8 cellular contexts compared by ENCODE assay signal in genomic region chr3:128170866-128171516, GRCh38. TPM values are rescaled to one million over a fixed set of nuclear protein-coding genes. Genes with fewer than 3 reads are reported as not detected.
DNase-seq lines count a peak whose midpoint lies in the region; ATAC-seq, FAIRE-seq and TF ChIP-seq lines count a peak whose summit lies in the region.

No MANE protein-coding gene starts in this region.

- H3K36me3 ChIP-seq in liver (ENCODE audit: control insufficient read depth in 4 of 4, insufficient read depth in 3 of 4, low read depth in 1 of 4, low read length in 3 of 4) (no peaks in the 10 kb centered on the region), uterus (no peaks in the 10 kb centered on the region)

- no peaks in the 10 kb centered on the region for H3K27me3 Mint-ChIP-seq in CD4-positive, alpha-beta T cell
- no peaks in the 10 kb centered on the region for H3K27me3 Mint-ChIP-seq in activated CD4-positive, alpha-beta T cell treated with anti-CD3 and anti-CD28 coated beads, Interleukin-2, amount 10 ng/mL, durations not matched to agents 7 days and 5 days

- no peak overlapping the region for H3K4me3 Mint-ChIP-seq in CD4-positive, alpha-beta T cell
- no peak overlapping the region for H3K4me3 Mint-ChIP-seq in activated CD4-positive, alpha-beta T cell treated with anti-CD3 and anti-CD28 coated beads, Interleukin-2, amount 10 ng/mL, durations not matched to agents 7 days and 5 days

- H3K4me1 Mint-ChIP-seq in CD4-positive, alpha-beta T cell (ENCODE audit: low read depth) = peaks cover 42% of the 10 kb centered on the region
- peaks cover 9% of the 10 kb centered on the region for H3K4me1 Mint-ChIP-seq in activated CD4-positive, alpha-beta T cell treated with anti-CD3 and anti-CD28 coated beads, Interleukin-2, amount 10 ng/mL, durations not matched to agents 7 days and 5 days

- peaks cover 7 to 45% (median 36%) of the 10 kb centered on the region in 4 donors for H3K4me1 ChIP-seq in liver (ENCODE audit: control insufficient read depth in 4 of 4, insufficient read depth in 4 of 4, low read length in 3 of 4)
- H3K4me1 ChIP-seq in uterus = peaks cover 4 to 21% of the 10 kb centered on the region in 2 donors

- DNase-seq in CD4-positive, alpha-beta T cell = no peak
- DNase-seq in HTR-8/SVneo (ENCODE audit: insufficient read length, low spot score) (peak; percentile 79), OCI-M1 (lab: John Stamatoyannopoulos, UW) (peak; percentile 93), dedifferentiated amniotic fluid mesenchymal stem cell (ENCODE audit: extremely low spot score) (peak; percentile 81), uterus (peak; percentile 73 to 78)
- DNase-seq in stimulated activated CD4-positive, alpha-beta T cell treated with anti-CD3 and anti-CD28 coated beads, Interleukin-12 subunit alpha, Interleukin-12 subunit beta, amount 100 ng/mL, for 4 hours = no peak
- DNase-seq in activated CD4-positive, alpha-beta T cell treated with anti-CD3 and anti-CD28 coated beads, Interleukin-2, amount 10 ng/mL, durations not matched to agents 7 days and 5 days = no peak

- WGBS in liver = 13% methylated on average over 5 of the region's 5 CpGs

- H3K9me3 Mint-ChIP-seq in CD4-positive, alpha-beta T cell = no peaks in the 10 kb centered on the region
- no peaks in the 10 kb centered on the region for H3K9me3 Mint-ChIP-seq in activated CD4-positive, alpha-beta T cell treated with anti-CD3 and anti-CD28 coated beads, Interleukin-2, amount 10 ng/mL, durations not matched to agents 7 days and 5 days

- POLR2A ChIA-PET in CD4-positive, alpha-beta T cell (lab: Charles Lee) = no interaction called here
- POLR2A ChIA-PET in activated CD4-positive, alpha-beta T cell treated with anti-CD3 and anti-CD28 coated beads, Interleukin-2, amount 10 ng/mL, durations not matched to agents 7 days and 5 days (lab: Charles Lee) = no interaction called here

- no peak overlapping the region for H3K27ac Mint-ChIP-seq in CD4-positive, alpha-beta T cell
- no peak overlapping the region for H3K27ac Mint-ChIP-seq in activated CD4-positive, alpha-beta T cell treated with anti-CD3 and anti-CD28 coated beads, Interleukin-2, amount 10 ng/mL, durations not matched to agents 7 days and 5 days

- CTCF ChIA-PET in CD4-positive, alpha-beta T cell (lab: Charles Lee) = no interaction called here
- CTCF ChIA-PET in activated CD4-positive, alpha-beta T cell treated with anti-CD3 and anti-CD28 coated beads, Interleukin-2, amount 10 ng/mL, durations not matched to agents 7 days and 5 days (lab: Charles Lee) = no interaction called here

- intact Hi-C loops in CD4-positive, alpha-beta T cell (cut with DNase I, micrococcal nuclease) = loop anchor here (5.0 to 10.0 kb wide), 2 partner anchors 151 to 324 kb away; partner anchors contain the start of gene GATA2 (in 1 of the 2)
- intact Hi-C loops in uterus (cut with DNase I; ENCODE audit: low total_unique reads) = loop anchor here (5.0 kb wide), 1 partner anchor 326 kb away; no protein-coding TSS in a partner anchor

- no peak overlapping the region for H3K27ac ChIP-seq in CD4-positive, alpha-beta T cell (ENCODE audit: low read depth, low read length)
- H3K27ac ChIP-seq in liver (ENCODE audit: low read depth in 1 of 2, low read length in 2 of 2) (no peak overlapping the region), uterus (peak overlapping the region in 1 of 2 donors; percentile 21)

- peaks cover 7% of the 10 kb centered on the region for H3K36me3 Mint-ChIP-seq in CD4-positive, alpha-beta T cell (ENCODE audit: low read depth)
- H3K36me3 Mint-ChIP-seq in activated CD4-positive, alpha-beta T cell treated with anti-CD3 and anti-CD28 coated beads, Interleukin-2, amount 10 ng/mL, durations not matched to agents 7 days and 5 days (ENCODE audit: low read depth) = no peaks in the 10 kb centered on the region

- no peak overlapping the region for H3K4me3 ChIP-seq in liver (ENCODE audit: low read depth in 1 of 3, low read length in 3 of 3)
- H3K4me3 ChIP-seq in uterus = no peak overlapping the region

- peak; percentile 97 to 98 for TF ChIP-seq RAD21 in liver (IDR thresholded peaks at IDR 0.05)

- no peak for TF ChIP-seq POLR2A in uterus (IDR thresholded peaks at IDR 0.05)

- TF ChIP-seq CTCF in CD4-positive, alpha-beta T cell (IDR thresholded peaks at IDR 0.05) = peak; percentile 24
- TF ChIP-seq CTCF in liver (IDR thresholded peaks at IDR 0.05; ENCODE audit: low read depth, low read length, missing input control) (peak; percentile 94), uterus (IDR thresholded peaks at IDR 0.05) (peak; percentile 79 to 94 (median 87))

- no peaks in the 10 kb centered on the region for H3K9me3 ChIP-seq in CD4-positive, alpha-beta T cell (ENCODE audit: control insufficient read depth, low read length)
- H3K9me3 ChIP-seq in liver (ENCODE audit: control insufficient read depth in 4 of 4, low read length in 3 of 4) (no peaks in the 10 kb centered on the region), uterus (no peaks in the 10 kb centered on the region)

- no peak for ATAC-seq in CD4-positive, alpha-beta T cell (ENCODE audit: poor library complexity)

- peak; percentile 86 for FAIRE-seq in HTR-8/SVneo (lab: Jason Lieb, UNC)

- H3K27me3 ChIP-seq in CD4-positive, alpha-beta T cell (ENCODE audit: control insufficient read depth, insufficient read depth, low read length) = no peaks in the 10 kb centered on the region
- no peaks in the 10 kb centered on the region for H3K27me3 ChIP-seq in liver (ENCODE audit: control insufficient read depth in 4 of 4, insufficient read depth in 4 of 4, low read length in 3 of 4)
- no peaks in the 10 kb centered on the region for H3K27me3 ChIP-seq in uterus

- H3K9ac ChIP-seq in liver (ENCODE audit: low read depth in 1 of 2, low read length in 2 of 2) = no peak overlapping the region

TF ChIP-seq in liver, 16 proteins besides CTCF, POLR2A, EP300 and RAD21 (continues in another document):
- TF ChIP-seq FOXA2 (IDR thresholded peaks at IDR 0.05) (no peak), YY1 (IDR thresholded peaks at IDR 0.05) (peak; percentile 37), EGR1 (IDR thresholded peaks at IDR 0.05; ENCODE audit: low read depth in 2 of 2) (no peak), TAF1 (conservative IDR thresholded peaks at IDR 0.05) (no peak), HNF4A (conservative IDR thresholded peaks at IDR 0.05) (peak; percentile 54 to 77), GABPA (IDR thresholded peaks at IDR 0.05 in 1 of 2, conservative IDR thresholded peaks at IDR 0.05 in 1 of 2) (no peak), HNF4G (IDR thresholded peaks at IDR 0.05) (peak; percentile 30), SP1 (IDR thresholded peaks at IDR 0.05) (peak; percentile 27), FOXA1 (IDR thresholded peaks at IDR 0.05) (no peak), JUND (IDR thresholded peaks at IDR 0.05) (no peak), ZBTB33 (IDR thresholded peaks at IDR 0.05) (no peak), ATF3 (IDR thresholded peaks at IDR 0.05) (no peak), NR2F2 (IDR thresholded peaks at IDR 0.05) (peak; percentile 92), RXRA (IDR thresholded peaks at IDR 0.05) (peak; percentile 67 to 83)
- TF ChIP-seq, protein P1, sequence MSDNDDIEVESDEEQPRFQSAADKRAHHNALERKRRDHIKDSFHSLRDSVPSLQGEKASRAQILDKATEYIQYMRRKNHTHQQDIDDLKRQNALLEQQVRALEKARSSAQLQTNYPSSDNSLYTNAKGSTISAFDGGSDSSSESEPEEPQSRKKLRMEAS (IDR thresholded peaks at IDR 0.05) = no peak

RNA-seq across cellular contexts. Expression of gene EEFSEC, which starts 17.7 kb away (rescaled TPM):
- total RNA-seq in CD4-positive, alpha-beta T cell = 10 to 100 TPM; 13.1 to 13.9 TPM
- total RNA-seq in liver (10 to 100 TPM in 1 of 2 donors, 1 to 10 TPM in 1; 8.4 to 11.6 TPM), uterus (10 to 100 TPM in 2 of 4 donors, 1 to 10 TPM in 2; 2.9 to 20.0 (median 12.5) TPM)
- 10 to 100 TPM in 1 of 2 donors, 1 to 10 TPM in 1; 9.7 to 13.1 TPM for polyA plus RNA-seq in liver
- total RNA-seq in activated CD4-positive, alpha-beta T cell treated with anti-CD3 and anti-CD28 coated beads, Interleukin-2, amount 10 ng/mL, durations not matched to agents 7 days and 5 days = 10 to 100 TPM; 16.6 to 17.1 TPM

RNA-seq across cellular contexts. Expression of gene RUVBL1, which starts 47.4 kb away (rescaled TPM):
- total RNA-seq in CD4-positive, alpha-beta T cell = 1 to 10 TPM; 5.6 to 7.7 TPM
- total RNA-seq in liver = 10 to 100 TPM; 13.9 to 23.1 TPM
- polyA plus RNA-seq in liver = 10 to 100 TPM; 13.3 to 13.9 TPM
- total RNA-seq in uterus = 10 to 100 TPM in 3 of 4 donors, 1 to 10 TPM in 1; 9.7 to 38.4 (median 16.6) TPM
- total RNA-seq in activated CD4-positive, alpha-beta T cell treated with anti-CD3 and anti-CD28 coated beads, Interleukin-2, amount 10 ng/mL, durations not matched to agents 7 days and 5 days = 10 to 100 TPM; 58.3 to 58.7 TPM

Comparison
In these comparisons a context has a peak if more than half of its experiments do, and no peak if none do; other contexts are left out.
1. DNase-seq: peak in HTR-8/SVneo (single experiment), OCI-M1 (single experiment), dedifferentiated amniotic fluid mesenchymal stem cell (single experiment) and uterus (2 of 2); none in CD4-positive, alpha-beta T cell (0 of 10), stimulated activated CD4-positive, alpha-beta T cell treated with anti-CD3 and anti-CD28 coated beads, Interleukin-12 subunit alpha, Interleukin-12 subunit beta, amount 100 ng/mL, for 4 hours (single experiment) and activated CD4-positive, alpha-beta T cell treated with anti-CD3 and anti-CD28 coated beads, Interleukin-2, amount 10 ng/mL, durations not matched to agents 7 days and 5 days (single experiment).
2. CTCF ChIP-seq: peak in every context shown above with its lines; median percentile 94 in liver; 87 in uterus; 24 in CD4-positive, alpha-beta T cell.